In the genomic region with DNA sequence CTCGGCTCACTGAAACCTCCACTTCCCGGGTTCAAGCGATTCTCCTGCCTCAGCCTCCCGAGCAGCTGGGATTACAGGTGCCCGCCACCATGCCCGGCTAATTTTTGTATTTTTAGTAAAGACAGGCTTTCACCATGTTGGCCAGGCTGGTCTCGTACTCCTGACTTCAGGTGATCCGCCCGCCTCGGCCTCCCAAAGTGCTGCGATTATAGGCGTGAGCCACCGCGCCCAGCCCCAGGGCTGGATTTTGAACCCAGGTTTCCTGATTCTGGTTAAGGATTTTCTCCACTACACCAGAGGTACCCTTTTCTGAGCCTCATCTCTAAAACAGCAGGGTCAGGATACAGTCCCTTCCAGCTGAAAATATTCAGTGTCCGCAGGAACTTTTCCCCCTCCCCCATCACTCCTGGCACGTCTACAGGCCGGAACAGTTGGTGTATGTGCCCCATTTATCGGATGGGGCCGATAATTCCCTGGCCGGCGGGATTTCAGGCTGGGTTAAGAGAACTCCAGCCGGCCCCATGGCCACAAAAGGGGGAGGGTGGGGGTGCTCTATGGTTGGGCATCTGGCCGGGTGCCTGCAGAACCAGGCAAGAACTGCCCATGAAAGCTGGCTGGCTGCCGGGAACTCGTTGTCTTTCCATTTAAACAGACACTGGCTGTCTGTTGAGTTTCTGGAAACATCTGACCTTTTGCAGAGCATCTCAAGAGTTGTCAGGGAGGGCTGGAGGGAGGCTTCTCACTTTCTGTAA, we compare ENCODE assay signal across 7 cellular contexts. TPM values are rescaled to one million over a fixed set of nuclear protein-coding genes. Genes with fewer than 3 reads are reported as not detected.
DNase-seq lines count a peak whose midpoint lies in the region; ATAC-seq and TF ChIP-seq lines count a peak whose summit lies in the region.

No MANE protein-coding gene starts in this region.

- H3K9me3 ChIP-seq in esophagus squamous epithelium (no peaks in the 10 kb centered on the region), mucosa of stomach (ENCODE audit: control insufficient read depth, low read length) (no peaks in the 10 kb centered on the region), upper lobe of left lung (no peaks in the 10 kb centered on the region)

- H3K27me3 ChIP-seq in esophagus squamous epithelium (no peaks in the 10 kb centered on the region), mucosa of stomach (ENCODE audit: control insufficient read depth, insufficient read depth, low read length) (no peaks in the 10 kb centered on the region), upper lobe of left lung (no peaks in the 10 kb centered on the region)

- H3K36me3 ChIP-seq in esophagus squamous epithelium (no peaks in the 10 kb centered on the region), mucosa of stomach (ENCODE audit: control insufficient read depth, insufficient read depth, low read length) (no peaks in the 10 kb centered on the region), upper lobe of left lung (no peaks in the 10 kb centered on the region)

- 57 to 66% methylated on average over 19 to 22 of the region's 25 CpGs for WGBS in esophagus squamous epithelium, 2 donors
- WGBS in upper lobe of left lung, 2 donors, result 69 to 82% methylated on average over 19 to 25 of the region's 25 CpGs

- peak overlapping the region; percentile 34 for H3K9ac ChIP-seq in mucosa of stomach (ENCODE audit: low read length)

- peaks cover 6 to 31% (median 15%) of the 10 kb centered on the region in 3 donors for H3K4me1 ChIP-seq in esophagus squamous epithelium
- peaks cover 10% of the 10 kb centered on the region for H3K4me1 ChIP-seq in mucosa of stomach (ENCODE audit: control insufficient read depth, insufficient read depth, low read length)
- H3K4me1 ChIP-seq in upper lobe of left lung, result peaks cover 5 to 24% (median 13%) of the 10 kb centered on the region in 4 donors

- peak in 1 of 4 donors; percentile 49 for TF ChIP-seq EP300 in upper lobe of left lung (IDR thresholded peaks at IDR 0.05)

- H3K27ac ChIP-seq in esophagus squamous epithelium (peak overlapping the region; percentile 67 to 88 (median 82)), upper lobe of left lung (peak overlapping the region; percentile 61 to 85 (median 77))

- TF ChIP-seq CTCF in esophagus squamous epithelium (IDR thresholded peaks at IDR 0.05) (no peak), upper lobe of left lung (IDR thresholded peaks at IDR 0.05) (no peak)

- peak; percentile 93 for DNase-seq in SHP77 treated with DMSO at 0.1 percent for 48 hours (lab: John Stamatoyannopoulos, UW)
- no peak for DNase-seq in esophagus squamous epithelium (lab: John Stamatoyannopoulos, UW)
- peak in 1 of 2 donors; percentile 92 for DNase-seq in upper lobe of left lung
- no peak for DNase-seq in SIG-M5 treated with dmso at 0.1 percent for 504 hours (lab: John Stamatoyannopoulos, UW; ENCODE audit: unreplicated experiment)

- ATAC-seq in upper lobe of left lung (ENCODE audit: low FRiP score in 2 of 2) (peak; percentile 32 to 69), HG02885 (IDR thresholded peaks at IDR 0.05; ENCODE audit: poor library complexity, unreplicated experiment) (no peak), GM18505 (IDR thresholded peaks at IDR 0.05; ENCODE audit: unreplicated experiment) (no peak)

- intact Hi-C loops in esophagus squamous epithelium (cut with DNase I), result no loop called here

- H3K4me3 ChIP-seq in esophagus squamous epithelium (peak overlapping the region in 1 of 4 donors; percentile 28), mucosa of stomach (ENCODE audit: low read length) (no peak overlapping the region), upper lobe of left lung (peak overlapping the region in 1 of 4 donors; percentile 6)

- TF ChIP-seq POLR2A in esophagus squamous epithelium (IDR thresholded peaks at IDR 0.05), result no peak
- no peak for TF ChIP-seq POLR2A in upper lobe of left lung (IDR thresholded peaks at IDR 0.05)
- TF ChIP-seq POLR2A in GM18505 (IDR thresholded peaks at IDR 0.05; ENCODE audit: borderline replicate concordance, extremely low read depth, insufficient read depth, insufficient read length), result no peak

RNA-seq across cellular contexts. Expression of gene SEMA4B, which starts 26.8 kb away (rescaled TPM):
- 100 to 1,000 TPM in 3 of 4 donors, 10 to 100 TPM in 1; 87.9 to 209 (median 136) TPM for total RNA-seq in esophagus squamous epithelium
- total RNA-seq in upper lobe of left lung, result 10 to 100 TPM; 47.6 to 81.3 (median 55.9) TPM

RNA-seq across cellular contexts. Expression of gene CIB1, which starts 59.4 kb away (rescaled TPM):
- total RNA-seq in esophagus squamous epithelium (10 to 100 TPM; 44.2 to 58.9 (median 45.9) TPM), upper lobe of left lung (10 to 100 TPM; 40.9 to 89.6 (median 75.5) TPM)

RNA-seq across cellular contexts. Expression of gene GDPGP1, which starts 59.7 kb away (rescaled TPM):
- total RNA-seq in esophagus squamous epithelium (1 to 10 TPM; 4.7 to 8.4 (median 5.5) TPM), upper lobe of left lung (10 to 100 TPM in 3 of 6 donors, 1 to 10 TPM in 3; 7.2 to 27.2 (median 10.3) TPM)

Comparison
In these comparisons a context has a peak if more than half of its experiments do, and no peak if none do; other contexts are left out.
1. ATAC-seq: peak in upper lobe of left lung (2 of 2); none in HG02885 (single experiment) and GM18505 (single experiment).